ENCODE assay signal across 15 cellular contexts in the genomic region with DNA sequence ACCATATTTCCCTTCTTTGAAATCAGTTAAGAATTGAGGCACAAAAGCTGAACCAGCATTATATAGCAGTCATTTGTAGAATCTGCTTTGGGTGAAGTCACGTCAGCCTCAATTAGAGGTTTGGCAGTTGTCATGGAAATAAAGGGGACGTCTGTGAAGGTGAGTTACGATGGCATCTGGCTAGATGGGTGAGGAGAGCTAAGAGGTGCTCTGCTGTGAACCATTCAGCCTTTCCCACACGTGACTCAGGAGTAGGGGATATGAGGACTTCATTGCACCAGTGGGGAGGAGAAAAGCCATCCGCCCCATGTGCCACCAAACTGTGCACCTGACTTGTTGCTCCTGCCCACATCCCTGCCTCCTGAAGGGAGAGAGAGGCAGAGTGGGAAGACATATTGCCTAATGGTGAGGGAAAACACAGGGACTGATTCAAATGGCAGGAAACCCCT. TPM values are rescaled to one million over a fixed set of nuclear protein-coding genes. Genes with fewer than 3 reads are reported as not detected.
DNase-seq lines count a peak whose midpoint lies in the region; ATAC-seq, FAIRE-seq and TF ChIP-seq lines count a peak whose summit lies in the region.
"Had no signal": no experiment of that assay in that cellular context is flagged by ENCODE, and none has a peak within 500 bp of the region (broad histone marks: within the 10 kb centered on the region; RNA-seq: fewer than 3 reads in every experiment).

No MANE protein-coding gene starts in this region.

- no peak for ATAC-seq in GM12878
- peak; percentile 39 for ATAC-seq in stimulated activated effector memory CD8-positive, alpha-beta T cell treated with anti-CD3 and anti-CD28 coated beads, Interleukin-12 subunit alpha, Interleukin-12 subunit beta, amount 100 ng/mL, for 72 hours

- SMC1A ChIA-PET in GM12878 (lab: Charles Lee; ENCODE audit: uncharacterized antibody, unreplicated experiment): interaction anchor here (0.6 to 1.0 kb wide), 2 partner anchors 28 to 54 kb away, joined by 3 to 4 read pairs; a partner anchor contains a TSS

- H3K27ac Mint-ChIP-seq in activated naive CD4-positive, alpha-beta T cell treated with anti-CD3 and anti-CD28 coated beads, Interleukin-2, amount 10 ng/mL, durations not matched to agents 7 days and 5 days: peak overlapping the region; percentile 8
- H3K27ac Mint-ChIP-seq in stimulated activated effector memory CD8-positive, alpha-beta T cell treated with anti-CD3 and anti-CD28 coated beads, Interleukin-12 subunit alpha, Interleukin-12 subunit beta, amount 100 ng/mL, for 72 hours: peak overlapping the region; percentile 77
- H3K27ac Mint-ChIP-seq: progenitor cell of endocrine pancreas had no signal

- 57% methylated on average over 5 of the region's 5 CpGs for WGBS in GM12878 (ENCODE audit: insufficient coverage, insufficient replicate concordance, low lambda C conversion rate, missing lambda C conversion rate)
- WGBS in sigmoid colon, 2 donors: 66 to 70% methylated on average over 5 of the region's 5 CpGs

- peaks cover 40% of the 10 kb centered on the region for H3K4me1 Mint-ChIP-seq in activated naive CD4-positive, alpha-beta T cell treated with anti-CD3 and anti-CD28 coated beads, Interleukin-2, amount 10 ng/mL, durations not matched to agents 7 days and 5 days
- peaks cover 40% of the 10 kb centered on the region for H3K4me1 Mint-ChIP-seq in stimulated activated effector memory CD8-positive, alpha-beta T cell treated with anti-CD3 and anti-CD28 coated beads, Interleukin-12 subunit alpha, Interleukin-12 subunit beta, amount 100 ng/mL, for 72 hours

- no peak overlapping the region for H3K4me2 ChIP-seq in GM12878 (ENCODE audit: control insufficient read depth, insufficient read depth)

- no peaks in the 10 kb centered on the region for H4K20me1 ChIP-seq in GM12878 (ENCODE audit: control insufficient read depth, insufficient read depth)

- H3K79me2 ChIP-seq in GM12878 (ENCODE audit: control insufficient read depth, insufficient read depth, low read length): peaks cover 20% of the 10 kb centered on the region

- H3K27ac ChIP-seq in GM12878 (ENCODE audit: control insufficient read depth, insufficient read depth) (no peak overlapping the region), sigmoid colon (no peak overlapping the region), uterus (no peak overlapping the region)
- H3K27ac ChIP-seq: thyroid gland had no signal

- FAIRE-seq in GM12878 (lab: Jason Lieb, UNC): no peak
- FAIRE-seq: frontal cortex had no signal

- H3K36me3 Mint-ChIP-seq in activated naive CD4-positive, alpha-beta T cell treated with anti-CD3 and anti-CD28 coated beads, Interleukin-2, amount 10 ng/mL, durations not matched to agents 7 days and 5 days: peaks cover 37% of the 10 kb centered on the region
- H3K36me3 Mint-ChIP-seq in stimulated activated effector memory CD8-positive, alpha-beta T cell treated with anti-CD3 and anti-CD28 coated beads, Interleukin-12 subunit alpha, Interleukin-12 subunit beta, amount 100 ng/mL, for 72 hours: peaks cover 58% of the 10 kb centered on the region

- POLR2A ChIA-PET in GM12878 (lab: Charles Lee): no interaction called here

- H3K9ac ChIP-seq in GM12878 (ENCODE audit: control insufficient read depth, insufficient read depth, low read length): no peak overlapping the region

- H3K4me1 ChIP-seq in GM12878 (ENCODE audit: control insufficient read depth, insufficient read depth, low read length) (peaks cover 6% of the 10 kb centered on the region; the same call in 1 of the 2 replicates), sigmoid colon (peaks cover 0 to 33% (median 18%) of the 10 kb centered on the region in 4 donors), uterus (no peaks in the 10 kb centered on the region)

- in situ Hi-C loops in GM12878 (cut with MboI): loop anchor here (5.0 kb wide), 1 partner anchor 198 kb away; no protein-coding TSS in a partner anchor

- H3K36me3 ChIP-seq in GM12878 (ENCODE audit: control insufficient read depth in 2 of 2, insufficient read depth in 2 of 2, low read length in 1 of 2) (peaks cover 3 to 8% of the 10 kb centered on the region in 2 experiments; a peak in 2 of 4 replicates), sigmoid colon (peaks cover 8 to 49% (median 13%) of the 10 kb centered on the region in 4 donors), uterus (no peaks in the 10 kb centered on the region)

- CTCF ChIA-PET in activated naive CD4-positive, alpha-beta T cell treated with anti-CD3 and anti-CD28 coated beads, Interleukin-2, amount 10 ng/mL, durations not matched to agents 7 days and 5 days (lab: Charles Lee): interaction anchor here (0.9 kb wide), 1 partner anchor 14 kb away, joined by 3 read pairs; no protein-coding TSS in a partner anchor
- CTCF ChIA-PET in GM12878 (lab: Yijun Ruan, JAX): interaction anchor here (1.0 to 2.4 kb wide), 4 partner anchors 49 to 483 kb away, joined by 3 to 7 read pairs (median 4); no protein-coding TSS in a partner anchor

- TF ChIP-seq POLR2A in GM12878 (IDR thresholded peaks at IDR 0.05; ENCODE audit: low read depth, low read length) (no peak), sigmoid colon (IDR thresholded peaks at IDR 0.05) (no peak), uterus (IDR thresholded peaks at IDR 0.05) (no peak)

- RAD21 ChIA-PET in GM12878 (lab: Charles Lee; ENCODE audit: unreplicated experiment): no interaction called here

- H2AFZ ChIP-seq in GM12878 (ENCODE audit: control insufficient read depth, low read depth, low read length): no peak overlapping the region

- H3K9me3 Mint-ChIP-seq in activated naive CD4-positive, alpha-beta T cell treated with anti-CD3 and anti-CD28 coated beads, Interleukin-2, amount 10 ng/mL, durations not matched to agents 7 days and 5 days: no peaks in the 10 kb centered on the region
- no peaks in the 10 kb centered on the region for H3K9me3 Mint-ChIP-seq in stimulated activated effector memory CD8-positive, alpha-beta T cell treated with anti-CD3 and anti-CD28 coated beads, Interleukin-12 subunit alpha, Interleukin-12 subunit beta, amount 100 ng/mL, for 72 hours

- H3K9me3 ChIP-seq in GM12878 (replicated peaks; ENCODE audit: control insufficient read depth, insufficient read depth, low read length): no peaks in the 10 kb centered on the region
- H3K9me3 ChIP-seq in sigmoid colon: no peaks in the 10 kb centered on the region
- no peaks in the 10 kb centered on the region for H3K9me3 ChIP-seq in uterus
- H3K9me3 ChIP-seq: thyroid gland had no signal

- no TSS peak for BruUV-seq in GM12878 (replicated peaks; lab: Mats Ljungman, UMichigan)

- TF ChIP-seq RAD21 in GM12878 (IDR thresholded peaks at IDR 0.05; ENCODE audit: insufficient read depth, low read depth, low read length): no peak

- H3K4me3 Mint-ChIP-seq in activated naive CD4-positive, alpha-beta T cell treated with anti-CD3 and anti-CD28 coated beads, Interleukin-2, amount 10 ng/mL, durations not matched to agents 7 days and 5 days: no peak overlapping the region
- no peak overlapping the region for H3K4me3 Mint-ChIP-seq in stimulated activated effector memory CD8-positive, alpha-beta T cell treated with anti-CD3 and anti-CD28 coated beads, Interleukin-12 subunit alpha, Interleukin-12 subunit beta, amount 100 ng/mL, for 72 hours

- H3K27me3 ChIP-seq in GM12878 (replicated peaks in 1 of 2; ENCODE audit: control insufficient read depth in 2 of 2, insufficient read depth in 2 of 2, low read length in 1 of 2): no peaks in the 10 kb centered on the region
- H3K27me3 ChIP-seq in sigmoid colon: no peaks in the 10 kb centered on the region
- no peaks in the 10 kb centered on the region for H3K27me3 ChIP-seq in uterus
- H3K27me3 ChIP-seq: thyroid gland had no signal

- H3K4me3 ChIP-seq in GM12878 (no peak overlapping the region), sigmoid colon (no peak overlapping the region), uterus (no peak overlapping the region)
- H3K4me3 ChIP-seq: thyroid gland had no signal

- TF ChIP-seq EP300 in GM12878 (IDR thresholded peaks at IDR 0.05; ENCODE audit: borderline replicate concordance in 1 of 2, control insufficient read depth in 1 of 2, low read depth in 2 of 2, low read length in 2 of 2): no peak
- TF ChIP-seq EP300 in sigmoid colon (IDR thresholded peaks at IDR 0.05): no peak

- no peaks in the 10 kb centered on the region for H3K27me3 Mint-ChIP-seq in activated naive CD4-positive, alpha-beta T cell treated with anti-CD3 and anti-CD28 coated beads, Interleukin-2, amount 10 ng/mL, durations not matched to agents 7 days and 5 days
- H3K27me3 Mint-ChIP-seq: progenitor cell of endocrine pancreas had no signal

- TF ChIP-seq CTCF in GM12878 (IDR thresholded peaks at IDR 0.05 in 2 of 3, conservative IDR thresholded peaks at IDR 0.05 in 1 of 3; ENCODE audit: control insufficient read depth in 2 of 3, extremely low read depth in 1 of 3, insufficient read depth in 1 of 3, low read depth in 3 of 3, low read length in 3 of 3) (no peak), sigmoid colon (IDR thresholded peaks at IDR 0.05) (no peak), uterus (IDR thresholded peaks at IDR 0.05) (no peak)

- DNase-seq in activated naive CD4-positive, alpha-beta T cell treated with anti-CD3 and anti-CD28 coated beads, Interleukin-2, amount 10 ng/mL, durations not matched to agents 7 days and 5 days: no peak
- no peak for DNase-seq in activated naive CD4-positive, alpha-beta T cell treated with anti-CD3 and anti-CD28 coated beads, Interleukin-2, amount 50 U/mL, for 16 hours
- peak; percentile 19 for DNase-seq in NCI-H69 (lab: John Stamatoyannopoulos, UW)
- no peak for DNase-seq in GM12878 (ENCODE audit: low read depth, low spot score)
- DNase-seq in stimulated activated effector memory CD8-positive, alpha-beta T cell treated with anti-CD3 and anti-CD28 coated beads, Interleukin-12 subunit alpha, Interleukin-12 subunit beta, amount 100 ng/mL, for 72 hours (ENCODE audit: low spot score in 2 of 2): peak in 1 of 2 donors; percentile 52
- no peak for DNase-seq in sigmoid colon
- DNase-seq in uterus: no peak
- no peak for DNase-seq in GM03348 (ENCODE audit: low spot score)
- DNase-seq: activated CD4-positive, alpha-beta T cell treated with anti-CD3 and anti-CD28 coated beads for 4 hours; activated effector memory CD4-positive, alpha-beta T cell treated with anti-CD3 and anti-CD28 coated beads, Interleukin-2, amount 50 U/mL, for 16 hours; EL; mesendoderm; thyroid gland had no signal

- intact Hi-C loops in GM12878 (cut with micrococcal nuclease; ENCODE audit: unreplicated experiment): loop anchor here (5.0 kb wide), 1 partner anchor 53 kb away; a partner anchor contains a TSS
- intact Hi-C loops in sigmoid colon (cut with DNase I): loop anchor here (5.0 kb wide), 1 partner anchor 193 kb away; a partner anchor contains a TSS
- intact Hi-C loops in uterus (cut with DNase I; ENCODE audit: low total_unique reads): no loop called here

RNA-seq across cellular contexts. Expression of a gene that starts 2.8 kb away (rescaled TPM):
- 46.8 and 50.1 TPM in 2 replicates for total RNA-seq in GM12878 (2013; cell fraction: nucleolus; rRNA removed)
- 20.7 and 26.5 TPM in 2 replicates for total RNA-seq in GM12878 (2014; rRNA removed)
- 23.4 and 26.3 TPM in 2 replicates for total RNA-seq in GM12878 (2014; rRNA removed; fragmentation: Illumina TruSeq; extraction: Trizol)
- 20.7 and 21.3 TPM in 2 replicates for total RNA-seq in GM12878 (2021)
- 5.1 TPM for polyA plus RNA-seq in GM12878 (2011; ENCODE audit: low read depth)
- 24.1 and 32.5 TPM in 2 replicates for polyA plus RNA-seq in GM12878 (2011; rRNA removed)
- polyA plus RNA-seq in GM12878 (2011; cell fraction: cytosol; rRNA removed): 26.8 and 30.7 TPM in 2 replicates
- 13.0 and 14.0 TPM in 2 replicates for polyA plus RNA-seq in GM12878 (2011; cell fraction: nucleus; rRNA removed)
- 17.8 and 33.7 TPM in 2 replicates for polyA plus RNA-seq in GM12878 (2012)
- polyA plus RNA-seq in GM12878 (2014; fragmentation: Illumina TruSeq; extraction: Trizol): 9.8 and 25.8 TPM in 2 replicates
- 10 to 100 TPM; 59.9 to 70.0 TPM for polyA plus RNA-seq in GM12878 (2014; fragmentation: Nextera tagmentation; extraction: Ambion mirVana)
- 31.2 and 44.0 TPM in 2 replicates for polyA plus RNA-seq in GM12878 (2014; rRNA removed)
- 10 to 100 TPM; 59.1 to 64.3 TPM for polyA plus RNA-seq in GM12878 (2016; fragmentation: Nextera tagmentation; extraction: Ambion mirVana)
- polyA minus RNA-seq in GM12878 (2011; rRNA and poly(A)+ RNA removed): 14.3 and 16.5 TPM in 2 replicates
- 7.6 and 16.3 TPM in 2 replicates for polyA minus RNA-seq in GM12878 (2011; cell fraction: cytosol; rRNA and poly(A)+ RNA removed)
- polyA minus RNA-seq in GM12878 (2011; cell fraction: nucleus; rRNA and poly(A)+ RNA removed): 22.2 and 39.7 TPM in 2 replicates
- total RNA-seq in sigmoid colon: 10 to 100 TPM in 3 of 4 donors, 1 to 10 TPM in 1; 9.1 to 14.6 (median 12.0) TPM
- polyA plus RNA-seq in sigmoid colon: 10 to 100 TPM; 21.3 to 26.1 (median 23.4) TPM
- total RNA-seq in uterus: 10 to 100 TPM in 2 of 4 donors, 1 to 10 TPM in 2; 2.0 to 21.2 (median 8.3) TPM

RNA-seq across cellular contexts. Expression of a gene that starts 28.2 kb away (rescaled TPM):
- 6.5 and 7.2 TPM in 2 replicates for total RNA-seq in GM12878 (2013; cell fraction: nucleolus; rRNA removed)
- total RNA-seq in GM12878 (2014; rRNA removed) (32.3 and 34.9 TPM in 2 replicates), GM12878 (2014; rRNA removed; fragmentation: Illumina TruSeq; extraction: Trizol) (34.7 and 35.3 TPM in 2 replicates), GM12878 (2021) (22.4 and 22.9 TPM in 2 replicates), sigmoid colon (10 to 100 TPM; 10.8 to 21.8 (median 19.2) TPM), uterus (10 to 100 TPM in 2 of 4 donors, 1 to 10 TPM in 2; 4.9 to 43.5 (median 13.9) TPM)
- 19.3 TPM for polyA plus RNA-seq in GM12878 (2011; ENCODE audit: low read depth)
- polyA plus RNA-seq in GM12878 (2011; rRNA removed) (48.1 and 65.9 TPM in 2 replicates), GM12878 (2014; fragmentation: Illumina TruSeq; extraction: Trizol) (33.6 and 41.4 TPM in 2 replicates), GM12878 (2014; fragmentation: Nextera tagmentation; extraction: Ambion mirVana) (100 to 1,000 TPM in 1 of 2 experiments, 10 to 100 TPM in 1; 79.3 to 109 TPM), GM12878 (2014; rRNA removed) (32.0 and 34.4 TPM in 2 replicates), GM12878 (2016; fragmentation: Nextera tagmentation; extraction: Ambion mirVana) (10 to 100 TPM; 49.9 to 50.0 TPM), sigmoid colon (10 to 100 TPM; 19.8 to 40.2 (median 23.4) TPM)
- polyA plus RNA-seq in GM12878 (2011; cell fraction: cytosol; rRNA removed): 21.5 and 28.3 TPM in 2 replicates
- polyA plus RNA-seq in GM12878 (2011; cell fraction: nucleus; rRNA removed): 14.2 and 17.0 TPM in 2 replicates
- polyA plus RNA-seq in GM12878 (2012): 24.4 and 25.5 TPM in 2 replicates
- 15.1 and 19.0 TPM in 2 replicates for polyA minus RNA-seq in GM12878 (2011; rRNA and poly(A)+ RNA removed)
- polyA minus RNA-seq in GM12878 (2011; cell fraction: cytosol; rRNA and poly(A)+ RNA removed): 5.7 and 8.8 TPM in 2 replicates
- polyA minus RNA-seq in GM12878 (2011; cell fraction: nucleus; rRNA and poly(A)+ RNA removed): 3.8 and 4.5 TPM in 2 replicates

RNA-seq across cellular contexts. Expression of a gene that starts 52.8 kb away (rescaled TPM):
- 81.8 and 91.0 TPM in 2 replicates for total RNA-seq in GM12878 (2013; cell fraction: nucleolus; rRNA removed)
- 90.4 and 92.4 TPM in 2 replicates for total RNA-seq in GM12878 (2014; rRNA removed)
- 75.4 and 76.9 TPM in 2 replicates for total RNA-seq in GM12878 (2014; rRNA removed; fragmentation: Illumina TruSeq; extraction: Trizol)
- total RNA-seq in GM12878 (2021): 62.0 and 70.8 TPM in 2 replicates
- polyA plus RNA-seq in GM12878 (2011; ENCODE audit: low read depth): 24.3 TPM
- 89.6 and 133 TPM in 2 replicates for polyA plus RNA-seq in GM12878 (2011; rRNA removed)
- polyA plus RNA-seq in GM12878 (2011; cell fraction: cytosol; rRNA removed): 40.1 and 43.1 TPM in 2 replicates
- polyA plus RNA-seq in GM12878 (2011; cell fraction: nucleus; rRNA removed): 33.3 and 35.5 TPM in 2 replicates
- 43.7 and 47.7 TPM in 2 replicates for polyA plus RNA-seq in GM12878 (2012)
- polyA plus RNA-seq in GM12878 (2014; fragmentation: Illumina TruSeq; extraction: Trizol): 77.0 and 87.6 TPM in 2 replicates
- 10 to 100 TPM; 17.5 to 38.9 TPM for polyA plus RNA-seq in GM12878 (2014; fragmentation: Nextera tagmentation; extraction: Ambion mirVana)
- 54.1 and 57.1 TPM in 2 replicates for polyA plus RNA-seq in GM12878 (2014; rRNA removed)
- 10 to 100 TPM; 73.0 to 73.1 TPM for polyA plus RNA-seq in GM12878 (2016; fragmentation: Nextera tagmentation; extraction: Ambion mirVana)
- 60.2 and 93.3 TPM in 2 replicates for polyA minus RNA-seq in GM12878 (2011; rRNA and poly(A)+ RNA removed)
- 41.0 and 48.2 TPM in 2 replicates for polyA minus RNA-seq in GM12878 (2011; cell fraction: cytosol; rRNA and poly(A)+ RNA removed)
- 28.3 and 41.4 TPM in 2 replicates for polyA minus RNA-seq in GM12878 (2011; cell fraction: nucleus; rRNA and poly(A)+ RNA removed)
- total RNA-seq in sigmoid colon: 10 to 100 TPM; 64.2 to 82.4 (median 71.3) TPM
- 10 to 100 TPM; 32.1 to 59.9 (median 39.0) TPM for polyA plus RNA-seq in sigmoid colon
- 100 to 1,000 TPM in 2 of 4 donors, 10 to 100 TPM in 2; 54.9 to 140 (median 101) TPM for total RNA-seq in uterus
